Comparison of ENCODE assay signal across 1 cellular context in genomic region chr6:11094411-11094851, GRCh38.
A peak's percentile ranks its signal among the peaks of the same experiment; 100 is the strongest.
TF ChIP-seq lines count a peak whose summit lies in the region.

No MANE protein-coding gene starts in this region.

TF ChIP-seq in GM12878, 131 proteins besides CTCF, POLR2A, EP300 and RAD21 (continued from another document and continues in another):
- TF ChIP-seq RUNX3 (IDR thresholded peaks at IDR 0.05; ENCODE audit: low read length) (peak; percentile 45), WRNIP1 (IDR thresholded peaks at IDR 0.05; ENCODE audit: borderline replicate concordance, low read depth, low read length) (no peak), NR2C2 (IDR thresholded peaks at IDR 0.05; ENCODE audit: borderline replicate concordance, control insufficient read depth, insufficient read length, low read depth) (no peak), ATF3 (IDR thresholded peaks at IDR 0.05; ENCODE audit: borderline replicate concordance, extremely low read depth, low read depth, low read length) (no peak), HDAC6 (IDR thresholded peaks at IDR 0.05; ENCODE audit: unreplicated experiment) (no peak), ZNF592 (IDR thresholded peaks at IDR 0.05) (no peak), PKNOX1 (IDR thresholded peaks at IDR 0.05) (peak; percentile 76), IKZF1 (conservative IDR thresholded peaks at IDR 0.05) (no peak), KLF5 (IDR thresholded peaks at IDR 0.05; ENCODE audit: partially characterized antibody) (no peak), BCL3 (IDR thresholded peaks at IDR 0.05; ENCODE audit: borderline replicate concordance, insufficient read depth, low read depth, low read length, poor library complexity, severe bottlenecking) (no peak), GATAD2B (conservative IDR thresholded peaks at IDR 0.05; ENCODE audit: low read depth) (no peak), NFYA (IDR thresholded peaks at IDR 0.05; ENCODE audit: borderline replicate concordance, low read depth, low read length) (no peak), SMAD5 (IDR thresholded peaks at IDR 0.05; ENCODE audit: low read depth) (no peak), NFXL1 (IDR thresholded peaks at IDR 0.05; ENCODE audit: borderline replicate concordance) (no peak), CHD2 (IDR thresholded peaks at IDR 0.05; ENCODE audit: borderline replicate concordance, low read depth, low read length) (no peak), ASH2L (IDR thresholded peaks at IDR 0.05; ENCODE audit: borderline replicate concordance, low read depth) (peak; percentile 64; the same call in 1 of the 2 replicates), BCL11A (IDR thresholded peaks at IDR 0.05; ENCODE audit: low read depth, low read length) (no peak), ZNF217 (IDR thresholded peaks at IDR 0.05) (no peak), BMI1 (IDR thresholded peaks at IDR 0.05; ENCODE audit: borderline replicate concordance) (no peak), SIN3A (IDR thresholded peaks at IDR 0.05; ENCODE audit: low read depth, low read length) (0 out of 2 replicates have a peak, but pooled peaks have one; percentile 39), ZNF274 (IDR thresholded peaks at IDR 0.05; ENCODE audit: insufficient read depth, insufficient read length) (no peak), BHLHE40 (IDR thresholded peaks at IDR 0.05; ENCODE audit: borderline replicate concordance in 1 of 2, low read depth in 2 of 2, low read length in 1 of 2) (no peak), FOXK2 (IDR thresholded peaks at IDR 0.05) (no peak), POLR2AphosphoS2 (IDR thresholded peaks at IDR 0.05; ENCODE audit: low read depth, low read length) (no peak), NR2F1 (conservative IDR thresholded peaks at IDR 0.05) (peak; percentile 3; the same call in 1 of the 2 replicates), TCF7 (IDR thresholded peaks at IDR 0.05; ENCODE audit: borderline replicate concordance) (no peak), KDM1A (IDR thresholded peaks at IDR 0.05; ENCODE audit: borderline replicate concordance) (no peak), SREBF2 (IDR thresholded peaks at IDR 0.05; ENCODE audit: low read length) (no peak), DPF2 (IDR thresholded peaks at IDR 0.05) (no peak), SKIL (IDR thresholded peaks at IDR 0.05; ENCODE audit: low read depth, poor library complexity, severe bottlenecking) (no peak), CHD4 (IDR thresholded peaks at IDR 0.05) (no peak), MEF2A (IDR thresholded peaks at IDR 0.05; ENCODE audit: insufficient read depth, low read depth, low read length) (no peak), MTA3 (IDR thresholded peaks at IDR 0.05; ENCODE audit: borderline replicate concordance, low read length) (no peak), YY1 (IDR thresholded peaks at IDR 0.05; ENCODE audit: low read depth, low read length) (peak; percentile 72), TAF1 (IDR thresholded peaks at IDR 0.05; ENCODE audit: borderline replicate concordance, low read depth, low read length) (peak; percentile 69; the same call in 1 of the 2 replicates), RELA (IDR thresholded peaks at IDR 0.05; ENCODE audit: borderline replicate concordance, partially characterized antibody) (no peak), TARDBP (IDR thresholded peaks at IDR 0.05; ENCODE audit: borderline replicate concordance) (no peak), ZBTB4 (CRISPR knock-in tag; IDR thresholded peaks at IDR 0.05) (no peak), PML (IDR thresholded peaks at IDR 0.05; ENCODE audit: low read length) (no peak), SIX5 (IDR thresholded peaks at IDR 0.05; ENCODE audit: low read depth, low read length, severe bottlenecking) (no peak), POU2F2 (IDR thresholded peaks at IDR 0.05; ENCODE audit: borderline replicate concordance, low read depth, low read length) (no peak), EZH2 (IDR thresholded peaks at IDR 0.05; ENCODE audit: borderline replicate concordance, control insufficient read depth, low read depth, low read length) (no peak), CEBPB (IDR thresholded peaks at IDR 0.05; ENCODE audit: borderline replicate concordance in 1 of 2, low read depth in 2 of 2, low read length in 2 of 2) (no peak), MTA2 (IDR thresholded peaks at IDR 0.05; ENCODE audit: low read depth) (no peak), FOXM1 (IDR thresholded peaks at IDR 0.05; ENCODE audit: low read depth, low read length) (no peak)
- TF ChIP-seq, protein P1, sequence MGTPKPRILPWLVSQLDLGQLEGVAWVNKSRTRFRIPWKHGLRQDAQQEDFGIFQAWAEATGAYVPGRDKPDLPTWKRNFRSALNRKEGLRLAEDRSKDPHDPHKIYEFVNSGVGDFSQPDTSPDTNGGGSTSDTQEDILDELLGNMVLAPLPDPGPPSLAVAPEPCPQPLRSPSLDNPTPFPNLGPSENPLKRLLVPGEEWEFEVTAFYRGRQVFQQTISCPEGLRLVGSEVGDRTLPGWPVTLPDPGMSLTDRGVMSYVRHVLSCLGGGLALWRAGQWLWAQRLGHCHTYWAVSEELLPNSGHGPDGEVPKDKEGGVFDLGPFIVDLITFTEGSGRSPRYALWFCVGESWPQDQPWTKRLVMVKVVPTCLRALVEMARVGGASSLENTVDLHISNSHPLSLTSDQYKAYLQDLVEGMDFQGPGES (IDR thresholded peaks at IDR 0.05), result no peak
- TF ChIP-seq, protein P2, sequence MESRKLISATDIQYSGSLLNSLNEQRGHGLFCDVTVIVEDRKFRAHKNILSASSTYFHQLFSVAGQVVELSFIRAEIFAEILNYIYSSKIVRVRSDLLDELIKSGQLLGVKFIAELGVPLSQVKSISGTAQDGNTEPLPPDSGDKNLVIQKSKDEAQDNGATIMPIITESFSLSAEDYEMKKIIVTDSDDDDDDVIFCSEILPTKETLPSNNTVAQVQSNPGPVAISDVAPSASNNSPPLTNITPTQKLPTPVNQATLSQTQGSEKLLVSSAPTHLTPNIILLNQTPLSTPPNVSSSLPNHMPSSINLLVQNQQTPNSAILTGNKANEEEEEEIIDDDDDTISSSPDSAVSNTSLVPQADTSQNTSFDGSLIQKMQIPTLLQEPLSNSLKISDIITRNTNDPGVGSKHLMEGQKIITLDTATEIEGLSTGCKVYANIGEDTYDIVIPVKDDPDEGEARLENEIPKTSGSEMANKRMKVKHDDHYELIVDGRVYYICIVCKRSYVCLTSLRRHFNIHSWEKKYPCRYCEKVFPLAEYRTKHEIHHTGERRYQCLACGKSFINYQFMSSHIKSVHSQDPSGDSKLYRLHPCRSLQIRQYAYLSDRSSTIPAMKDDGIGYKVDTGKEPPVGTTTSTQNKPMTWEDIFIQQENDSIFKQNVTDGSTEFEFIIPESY (IDR thresholded peaks at IDR 0.05), result no peak
- TF ChIP-seq, protein P3, sequence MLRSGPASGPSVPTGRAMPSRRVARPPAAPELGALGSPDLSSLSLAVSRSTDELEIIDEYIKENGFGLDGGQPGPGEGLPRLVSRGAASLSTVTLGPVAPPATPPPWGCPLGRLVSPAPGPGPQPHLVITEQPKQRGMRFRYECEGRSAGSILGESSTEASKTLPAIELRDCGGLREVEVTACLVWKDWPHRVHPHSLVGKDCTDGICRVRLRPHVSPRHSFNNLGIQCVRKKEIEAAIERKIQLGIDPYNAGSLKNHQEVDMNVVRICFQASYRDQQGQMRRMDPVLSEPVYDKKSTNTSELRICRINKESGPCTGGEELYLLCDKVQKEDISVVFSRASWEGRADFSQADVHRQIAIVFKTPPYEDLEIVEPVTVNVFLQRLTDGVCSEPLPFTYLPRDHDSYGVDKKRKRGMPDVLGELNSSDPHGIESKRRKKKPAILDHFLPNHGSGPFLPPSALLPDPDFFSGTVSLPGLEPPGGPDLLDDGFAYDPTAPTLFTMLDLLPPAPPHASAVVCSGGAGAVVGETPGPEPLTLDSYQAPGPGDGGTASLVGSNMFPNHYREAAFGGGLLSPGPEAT (IDR thresholded peaks at IDR 0.05; ENCODE audit: low read depth), result no peak
- TF ChIP-seq, protein P4, sequence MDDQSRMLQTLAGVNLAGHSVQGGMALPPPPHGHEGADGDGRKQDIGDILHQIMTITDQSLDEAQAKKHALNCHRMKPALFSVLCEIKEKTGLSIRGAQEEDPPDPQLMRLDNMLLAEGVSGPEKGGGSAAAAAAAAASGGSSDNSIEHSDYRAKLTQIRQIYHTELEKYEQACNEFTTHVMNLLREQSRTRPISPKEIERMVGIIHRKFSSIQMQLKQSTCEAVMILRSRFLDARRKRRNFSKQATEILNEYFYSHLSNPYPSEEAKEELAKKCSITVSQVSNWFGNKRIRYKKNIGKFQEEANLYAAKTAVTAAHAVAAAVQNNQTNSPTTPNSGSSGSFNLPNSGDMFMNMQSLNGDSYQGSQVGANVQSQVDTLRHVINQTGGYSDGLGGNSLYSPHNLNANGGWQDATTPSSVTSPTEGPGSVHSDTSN (IDR thresholded peaks at IDR 0.05; ENCODE audit: insufficient replicate concordance, low read depth, low read length), result peak; percentile 36
